Comparison of ENCODE assay signal across 8 cellular contexts in genomic region chr5:37111426-37112382, GRCh38.
DNase-seq lines count a peak whose midpoint lies in the region; ATAC-seq lines count a peak whose summit lies in the region.

No MANE protein-coding gene starts in this region.

- H3K27ac Mint-ChIP-seq in CD8-positive, alpha-beta memory T cell: peak overlapping the region; percentile 14 to 97 (median 33)
- peak overlapping the region; percentile 83 for H3K27ac Mint-ChIP-seq in activated CD8-positive, alpha-beta T cell treated with anti-CD3 and anti-CD28 coated beads, Interleukin-2, amount 10 ng/mL, durations not matched to agents 7 days and 5 days

- peak in 2 of 5 donors; percentile 45 to 67 for DNase-seq in CD8-positive, alpha-beta memory T cell
- DNase-seq in activated CD8-positive, alpha-beta T cell treated with anti-CD3 and anti-CD28 coated beads, Interleukin-2, amount 10 ng/mL, durations not matched to agents 7 days and 5 days: peak; percentile 60
- DNase-seq in head of caudate nucleus (no peak), NCI-H345 treated with DMSO at 0.1 percent for 48 hours (lab: John Stamatoyannopoulos, UW; ENCODE audit: unreplicated experiment) (no peak), DMS53 treated with DMSO at 0.1 percent for 48 hours (lab: John Stamatoyannopoulos, UW; ENCODE audit: unreplicated experiment) (no peak), midbrain (lab: John Stamatoyannopoulos, UW) (no peak)

- H3K9me3 ChIP-seq in CD8-positive, alpha-beta memory T cell (ENCODE audit: low read length): no peaks in the 10 kb centered on the region

- H3K4me3 Mint-ChIP-seq in CD8-positive, alpha-beta memory T cell: peak overlapping the region; percentile 11 to 78 (median 76)
- peak overlapping the region; percentile 50 for H3K4me3 Mint-ChIP-seq in activated CD8-positive, alpha-beta T cell treated with anti-CD3 and anti-CD28 coated beads, Interleukin-2, amount 10 ng/mL, durations not matched to agents 7 days and 5 days

- intact Hi-C loops in head of caudate nucleus (cut with DNase I): no loop called here

- peak overlapping the region; percentile 16 for H3K4me3 ChIP-seq in CD8-positive, alpha-beta memory T cell (ENCODE audit: low read length)

- H3K27me3 Mint-ChIP-seq in CD8-positive, alpha-beta memory T cell: no peaks in the 10 kb centered on the region
- no peaks in the 10 kb centered on the region for H3K27me3 Mint-ChIP-seq in activated CD8-positive, alpha-beta T cell treated with anti-CD3 and anti-CD28 coated beads, Interleukin-2, amount 10 ng/mL, durations not matched to agents 7 days and 5 days (ENCODE audit: low read depth)

- H3K9me3 Mint-ChIP-seq in CD8-positive, alpha-beta memory T cell: no peaks in the 10 kb centered on the region
- H3K9me3 Mint-ChIP-seq in activated CD8-positive, alpha-beta T cell treated with anti-CD3 and anti-CD28 coated beads, Interleukin-2, amount 10 ng/mL, durations not matched to agents 7 days and 5 days (ENCODE audit: insufficient read depth): peaks cover 4% of the 10 kb centered on the region

- peaks cover 23 to 41% (median 32%) of the 10 kb centered on the region in 3 donors for H3K4me1 Mint-ChIP-seq in CD8-positive, alpha-beta memory T cell
- H3K4me1 Mint-ChIP-seq in activated CD8-positive, alpha-beta T cell treated with anti-CD3 and anti-CD28 coated beads, Interleukin-2, amount 10 ng/mL, durations not matched to agents 7 days and 5 days (ENCODE audit: low read depth): peaks cover 43% of the 10 kb centered on the region

- no peaks in the 10 kb centered on the region for H3K36me3 ChIP-seq in CD8-positive, alpha-beta memory T cell (ENCODE audit: insufficient read depth, low read length)

- POLR2A ChIA-PET in CD8-positive, alpha-beta memory T cell (lab: Charles Lee): no interaction called here
- POLR2A ChIA-PET in activated CD8-positive, alpha-beta T cell treated with anti-CD3 and anti-CD28 coated beads, Interleukin-2, amount 10 ng/mL, durations not matched to agents 7 days and 5 days (lab: Charles Lee): interaction anchor here (1.0 kb wide), 1 partner anchor 9 kb away, joined by 3 read pairs; no protein-coding TSS in a partner anchor

- no peak overlapping the region for H3K27ac ChIP-seq in CD8-positive, alpha-beta memory T cell (ENCODE audit: low read depth, low read length)

- CTCF ChIA-PET in CD8-positive, alpha-beta memory T cell (lab: Charles Lee): no interaction called here
- CTCF ChIA-PET in activated CD8-positive, alpha-beta T cell treated with anti-CD3 and anti-CD28 coated beads, Interleukin-2, amount 10 ng/mL, durations not matched to agents 7 days and 5 days (lab: Charles Lee): interaction anchor here (1.0 to 1.7 kb wide), 5 partner anchors 8 to 86 kb away, joined by 3 to 6 read pairs (median 4); no protein-coding TSS in a partner anchor

- no peaks in the 10 kb centered on the region for H3K27me3 ChIP-seq in CD8-positive, alpha-beta memory T cell (ENCODE audit: insufficient read depth, low read length, poor library complexity, severe bottlenecking)

- H3K36me3 Mint-ChIP-seq in CD8-positive, alpha-beta memory T cell: peaks cover 13 to 39% (median 27%) of the 10 kb centered on the region in 3 donors
- H3K36me3 Mint-ChIP-seq in activated CD8-positive, alpha-beta T cell treated with anti-CD3 and anti-CD28 coated beads, Interleukin-2, amount 10 ng/mL, durations not matched to agents 7 days and 5 days (ENCODE audit: low read depth): peaks cover 61% of the 10 kb centered on the region

- H3K4me1 ChIP-seq in CD8-positive, alpha-beta memory T cell (ENCODE audit: insufficient read depth, low read length): peaks cover 35% of the 10 kb centered on the region

- ATAC-seq in GM19328 (IDR thresholded peaks at IDR 0.05; ENCODE audit: unreplicated experiment): peak; percentile 88
- peak; percentile 85 for ATAC-seq in HG03139 (IDR thresholded peaks at IDR 0.05; ENCODE audit: unreplicated experiment)
- ATAC-seq in activated CD8-positive, alpha-beta T cell treated with anti-CD3 and anti-CD28 coated beads, Interleukin-2, amount 10 ng/mL, durations not matched to agents 7 days and 5 days: peak; percentile 83
